In genomic region chr1:103514920-103515503, GRCh38 we compare ENCODE assay signal across 9 cellular contexts. TPM values are rescaled to one million over a fixed set of nuclear protein-coding genes. Genes with fewer than 3 reads are reported as not detected.
A peak's percentile ranks its signal among the peaks of the same experiment; 100 is the strongest.
DNase-seq lines count a peak whose midpoint lies in the region; ATAC-seq and TF ChIP-seq lines count a peak whose summit lies in the region.
"Had no signal": no experiment of that assay in that cellular context is flagged by ENCODE, and none has a peak within 500 bp of the region (broad histone marks: within the 10 kb centered on the region; RNA-seq: fewer than 3 reads in every experiment).

No MANE protein-coding gene starts in this region.

- no peak for TF ChIP-seq POLR2A in Peyer's patch (IDR thresholded peaks at IDR 0.05)

- H3K36me3 Mint-ChIP-seq in stimulated activated naive CD8-positive, alpha-beta T cell treated with anti-CD3 and anti-CD28 coated beads, Interleukin-15, Interleukin-2, amounts not matched to agents 100 ng/mL and 50 ng/mL, for 24 hours (ENCODE audit: low read depth): peaks cover 33% of the 10 kb centered on the region
- peaks cover 13% of the 10 kb centered on the region; the same call in 2 of the 3 replicates for H3K36me3 Mint-ChIP-seq in GM23338 (ENCODE audit: low read depth)

- no peaks in the 10 kb centered on the region for H3K9me2 ChIP-seq in GM23338 (ENCODE audit: insufficient read depth)

- H3K36me3 ChIP-seq in GM23338 (ENCODE audit: insufficient read depth) (no peaks in the 10 kb centered on the region), Peyer's patch (no peaks in the 10 kb centered on the region)

- H3K27me3 ChIP-seq in GM23338 (ENCODE audit: insufficient read depth): no peaks in the 10 kb centered on the region
- H3K27me3 ChIP-seq in Peyer's patch: no peaks in the 10 kb centered on the region
- H3K27me3 ChIP-seq in dorsolateral prefrontal cortex: no peaks in the 10 kb centered on the region

- peak overlapping the region; percentile 93 for H3K27ac Mint-ChIP-seq in stimulated activated naive CD8-positive, alpha-beta T cell treated with anti-CD3 and anti-CD28 coated beads, Interleukin-15, Interleukin-2, amounts not matched to agents 100 ng/mL and 50 ng/mL, for 24 hours
- H3K27ac Mint-ChIP-seq in GM23338: no peak overlapping the region
- H3K27ac Mint-ChIP-seq: natural killer cell treated with Interleukin-12 subunit alpha and Interleukin-12 subunit beta and Interleukin-15 and Interleukin-18, amount 100 ng/mL, for 72 hours had no signal

- H3K9me3 ChIP-seq in Peyer's patch: no peaks in the 10 kb centered on the region

- H4K20me1 ChIP-seq in GM23338 (replicated peaks; ENCODE audit: insufficient read depth): no peaks in the 10 kb centered on the region

- H3K79me2 ChIP-seq in GM23338 (replicated peaks; ENCODE audit: insufficient read depth): no peaks in the 10 kb centered on the region

- no peak overlapping the region for H3K4me3 ChIP-seq in GM23338
- H3K4me3 ChIP-seq in Peyer's patch: no peak overlapping the region
- no peak overlapping the region for H3K4me3 ChIP-seq in dorsolateral prefrontal cortex

- DNase-seq in stimulated activated naive CD8-positive, alpha-beta T cell treated with anti-CD3 and anti-CD28 coated beads, Interleukin-15, Interleukin-2, amounts not matched to agents 100 U/mL and 50 U/mL, for 24 hours: no peak
- DNase-seq in GM23338 (ENCODE audit: low spot score) (peak; percentile 60), KG1 (lab: John Stamatoyannopoulos, UW) (peak; percentile 6), Peyer's patch (no peak), dorsolateral prefrontal cortex (no peak), myocyte (ENCODE audit: low read depth) (peak; percentile 75)
- no peak for DNase-seq in stimulated activated CD4-positive, alpha-beta T cell treated with anti-CD3 and anti-CD28 coated beads, Interleukin-4, amount 100 ng/mL, for 4 hours

- no peak for ATAC-seq in stimulated activated naive CD8-positive, alpha-beta T cell treated with anti-CD3 and anti-CD28 coated beads, Interleukin-15, Interleukin-2, amounts not matched to agents 100 U/mL and 50 U/mL, for 24 hours
- no peak for ATAC-seq in GM23338

- intact Hi-C loops in dorsolateral prefrontal cortex (cut with DNase I): loop anchor here in 1 of 2 donors (10.0 kb wide), 1 partner anchor 410 kb away; the partner anchor contains the start of gene COL11A1

- no peaks in the 10 kb centered on the region for H3F3A ChIP-seq in GM23338 (replicated peaks; ENCODE audit: low read depth)

- peak; percentile 77 to 83 for TF ChIP-seq CTCF in GM23338 (conservative IDR thresholded peaks at IDR 0.05; ENCODE audit: low read depth in 2 of 2)
- peak; percentile 41 to 86 (median 74) for TF ChIP-seq CTCF in Peyer's patch (IDR thresholded peaks at IDR 0.05)
- TF ChIP-seq CTCF in dorsolateral prefrontal cortex (IDR thresholded peaks at IDR 0.05 in 54 of 56, conservative IDR thresholded peaks at IDR 0.05 in 2 of 56; ENCODE audit: low read depth in 1 of 56, partially characterized antibody in 56 of 56): peak; percentile 36 to 90 (median 77)

- H3K9me3 Mint-ChIP-seq in stimulated activated naive CD8-positive, alpha-beta T cell treated with anti-CD3 and anti-CD28 coated beads, Interleukin-15, Interleukin-2, amounts not matched to agents 100 ng/mL and 50 ng/mL, for 24 hours: peaks cover 9% of the 10 kb centered on the region
- no peaks in the 10 kb centered on the region for H3K9me3 Mint-ChIP-seq in GM23338

- peaks cover 54% of the 10 kb centered on the region for H3K4me1 Mint-ChIP-seq in stimulated activated naive CD8-positive, alpha-beta T cell treated with anti-CD3 and anti-CD28 coated beads, Interleukin-15, Interleukin-2, amounts not matched to agents 100 ng/mL and 50 ng/mL, for 24 hours (ENCODE audit: low read depth)
- peaks cover 3% of the 10 kb centered on the region; the same call in 1 of the 3 replicates for H3K4me1 Mint-ChIP-seq in GM23338

- H3K27me3 Mint-ChIP-seq in stimulated activated naive CD8-positive, alpha-beta T cell treated with anti-CD3 and anti-CD28 coated beads, Interleukin-15, Interleukin-2, amounts not matched to agents 100 ng/mL and 50 ng/mL, for 24 hours: no peaks in the 10 kb centered on the region
- peaks cover 2% of the 10 kb centered on the region for H3K27me3 Mint-ChIP-seq in GM23338 (ENCODE audit: insufficient read depth, low read depth, poor library complexity)
- H3K27me3 Mint-ChIP-seq: natural killer cell treated with Interleukin-12 subunit alpha and Interleukin-12 subunit beta and Interleukin-15 and Interleukin-18, amount 100 ng/mL, for 72 hours had no signal

- no peak overlapping the region for H2AFZ ChIP-seq in GM23338

- no peaks in the 10 kb centered on the region for H3K4me1 ChIP-seq in GM23338 (ENCODE audit: insufficient read depth)
- H3K4me1 ChIP-seq in Peyer's patch: no peaks in the 10 kb centered on the region

- H3K4me2 ChIP-seq in GM23338: no peak overlapping the region

- peak overlapping the region; percentile 30 for H3K4me3 Mint-ChIP-seq in stimulated activated naive CD8-positive, alpha-beta T cell treated with anti-CD3 and anti-CD28 coated beads, Interleukin-15, Interleukin-2, amounts not matched to agents 100 ng/mL and 50 ng/mL, for 24 hours
- no peak overlapping the region for H3K4me3 Mint-ChIP-seq in GM23338
- H3K4me3 Mint-ChIP-seq: natural killer cell treated with Interleukin-12 subunit alpha and Interleukin-12 subunit beta and Interleukin-15 and Interleukin-18, amount 100 ng/mL, for 72 hours had no signal

- H3K27ac ChIP-seq in GM23338 (ENCODE audit: low read depth) (no peak overlapping the region), Peyer's patch (no peak overlapping the region), dorsolateral prefrontal cortex (no peak overlapping the region)

TF ChIP-seq in GM23338, 12 proteins besides CTCF, POLR2A, EP300 and RAD21 (continues in another document):
- TF ChIP-seq EZH2phosphoT487 (IDR thresholded peaks at IDR 0.05; ENCODE audit: unreplicated experiment) (no peak), POLR2AphosphoS5 (IDR thresholded peaks at IDR 0.05; ENCODE audit: low read depth) (no peak), ZNF331 (CRISPR knock-in tag; IDR thresholded peaks at IDR 0.05; ENCODE audit: low read depth) (no peak)

RNA-seq across cellular contexts. Expression of gene RNPC3, which starts 10.5 kb away (rescaled TPM):
- total RNA-seq in GM23338 (2014; rRNA removed; shearing (Covaris generic)): 10.8 and 13.4 TPM in 2 replicates
- 36.5 and 38.2 TPM in 2 replicates for polyA plus RNA-seq in GM23338 (2016; fragmentation: Nextera tagmentation; extraction: Ambion mirVana)
- total RNA-seq in Peyer's patch (100 to 1,000 TPM in 1 of 4 donors, 10 to 100 TPM in 3; 49.0 to 158 (median 73.4) TPM), dorsolateral prefrontal cortex (100 to 1,000 TPM in 35 of 120 experiments, 10 to 100 TPM in 85; 59.0 to 149 (median 91.9) TPM), myocyte (11.0 and 14.4 TPM in 2 replicates)
- 10.3 TPM for polyA plus RNA-seq in myocyte (2012)

RNA-seq across cellular contexts. Expression of gene AMY2B, which starts 56.4 kb away (rescaled TPM):
- 1.3 and 1.5 TPM in 2 replicates for total RNA-seq in GM23338 (2014; rRNA removed; shearing (Covaris generic))
- 0.64 and 2.5 TPM in 2 replicates for polyA plus RNA-seq in GM23338 (2016; fragmentation: Nextera tagmentation; extraction: Ambion mirVana)
- 10 to 100 TPM; 20.3 to 46.4 (median 28.4) TPM for total RNA-seq in Peyer's patch
- total RNA-seq in dorsolateral prefrontal cortex: 100 to 1,000 TPM in 2 of 120 experiments, 10 to 100 TPM in 118; 42.8 to 102 (median 69.5) TPM
- total RNA-seq in myocyte: 10.6 and 13.8 TPM in 2 replicates
- polyA plus RNA-seq in myocyte (2012): 4.4 TPM

Comparison
In these comparisons a context has a peak if more than half of its experiments do, and no peak if none do; other contexts are left out.
1. DNase-seq: peak in GM23338 (single experiment), KG1 (single experiment) and myocyte (single experiment); none in stimulated activated naive CD8-positive, alpha-beta T cell treated with anti-CD3 and anti-CD28 coated beads, Interleukin-15, Interleukin-2, amounts not matched to agents 100 U/mL and 50 U/mL, for 24 hours (single experiment), Peyer's patch (0 of 3), dorsolateral prefrontal cortex (0 of 10) and stimulated activated CD4-positive, alpha-beta T cell treated with anti-CD3 and anti-CD28 coated beads, Interleukin-4, amount 100 ng/mL, for 4 hours (0 of 2).
2. Peak in every context shown above with its lines, with median percentiles within 50 percentile points of each other: CTCF ChIP-seq.